10 cellular contexts compared by ENCODE assay signal in genomic region chr7:83947260-83947659, GRCh38.
DNase-seq lines count a peak whose midpoint lies in the region; ATAC-seq and TF ChIP-seq lines count a peak whose summit lies in the region.
"Had no signal": no experiment of that assay in that cellular context is flagged by ENCODE, and none has a peak within 500 bp of the region (broad histone marks: within the 10 kb centered on the region; RNA-seq: fewer than 3 reads in every experiment).

No MANE protein-coding gene starts in this region.

- DNase-seq in MCF 10A (ENCODE audit: unreplicated experiment) (peak; percentile 33), breast epithelium (ENCODE audit: low spot score in 2 of 2) (no peak), OCI-LY7 (ENCODE audit: low spot score) (peak; percentile 24), glomerular visceral epithelial cell (ENCODE audit: extremely low spot score) (peak; percentile 2), NCI-H2029 treated with DMSO at 0.1 percent for 48 hours (lab: John Stamatoyannopoulos, UW) (no peak), NCI-H187 (lab: John Stamatoyannopoulos, UW) (no peak), activated T-cell treated with anti-CD3 and anti-CD28 coated beads for 4 hours (no peak)

- intact Hi-C loops in MCF 10A (cut with micrococcal nuclease) (no loop called here), breast epithelium (cut with DNase I; ENCODE audit: low total_unique reads) (no loop called here), OCI-LY7 (cut with micrococcal nuclease; ENCODE audit: unreplicated experiment) (no loop called here)

- H3K4me3 ChIP-seq in breast epithelium (no peak overlapping the region), OCI-LY7 (ENCODE audit: low read depth, low read length, poor library complexity, severe bottlenecking) (no peak overlapping the region)
- H3K4me3 ChIP-seq: skin epidermis had no signal

- no peaks in the 10 kb centered on the region for H3K79me2 ChIP-seq in OCI-LY7 (ENCODE audit: insufficient read depth, low read depth, low read length)

- TF ChIP-seq CTCF in MCF 10A (IDR thresholded peaks at IDR 0.05; ENCODE audit: unreplicated experiment) (peak; percentile 27), breast epithelium (IDR thresholded peaks at IDR 0.05) (no peak), OCI-LY7 (conservative IDR thresholded peaks at IDR 0.05; ENCODE audit: low read length) (peak; percentile 77)

- no peak overlapping the region for H3K27ac Mint-ChIP-seq in MCF 10A (ENCODE audit: low read depth, unreplicated experiment)
- H3K27ac Mint-ChIP-seq: activated naive CD4-positive, alpha-beta T cell treated with anti-CD3 and anti-CD28 coated beads, Interleukin-2, amount 50 U/mL, for 24 hours had no signal

- no peaks in the 10 kb centered on the region for H3K9me2 ChIP-seq in OCI-LY7 (ENCODE audit: insufficient read depth, low read length)

- peak; percentile 88 for ATAC-seq in HG03064 (IDR thresholded peaks at IDR 0.05; ENCODE audit: low read depth, unreplicated experiment)

- CTCF ChIA-PET in MCF 10A (lab: Yijun Ruan, JAX), result interaction anchor here (0.6 to 6.1 kb wide), 3 partner anchors 10 to 695 kb away, joined by 4 to 92 read pairs (median 9); no protein-coding TSS in a partner anchor
- CTCF ChIA-PET in OCI-LY7 (lab: Charles Lee; ENCODE audit: unreplicated experiment), result interaction anchor here (0.7 to 0.9 kb wide), 2 partner anchors 11 to 27 kb away, joined by 3 to 4 read pairs; no protein-coding TSS in a partner anchor

- BruUV-seq in MCF 10A (replicated peaks; lab: Mats Ljungman, UMichigan), result no TSS peak
- no TSS peak for BruUV-seq in OCI-LY7 (replicated peaks; lab: Mats Ljungman, UMichigan)

- no peak overlapping the region for H3K27ac ChIP-seq in breast epithelium
- no peak overlapping the region for H3K27ac ChIP-seq in OCI-LY7 (ENCODE audit: low read depth, low read length, poor library complexity, severe bottlenecking)
- H3K27ac ChIP-seq: skin epidermis had no signal

- H3K4me3 Mint-ChIP-seq in MCF 10A (ENCODE audit: unreplicated experiment), result no peak overlapping the region
- H3K4me3 Mint-ChIP-seq: activated naive CD4-positive, alpha-beta T cell treated with anti-CD3 and anti-CD28 coated beads, Interleukin-2, amount 50 U/mL, for 24 hours had no signal

- H3K36me3 ChIP-seq in breast epithelium (no peaks in the 10 kb centered on the region), OCI-LY7 (ENCODE audit: insufficient read depth, low read length) (no peaks in the 10 kb centered on the region)

- H3K36me3 Mint-ChIP-seq in MCF 10A (ENCODE audit: insufficient read depth, unreplicated experiment), result no peaks in the 10 kb centered on the region
- H3K36me3 Mint-ChIP-seq: activated naive CD4-positive, alpha-beta T cell treated with anti-CD3 and anti-CD28 coated beads, Interleukin-2, amount 50 U/mL, for 24 hours had no signal

- H3K27me3 Mint-ChIP-seq in MCF 10A (ENCODE audit: insufficient read depth, unreplicated experiment), result no peaks in the 10 kb centered on the region
- H3K27me3 Mint-ChIP-seq: activated naive CD4-positive, alpha-beta T cell treated with anti-CD3 and anti-CD28 coated beads, Interleukin-2, amount 50 U/mL, for 24 hours had no signal

- H3K4me1 ChIP-seq in breast epithelium (no peaks in the 10 kb centered on the region), OCI-LY7 (ENCODE audit: insufficient read depth, low read length, poor library complexity, severe bottlenecking) (no peaks in the 10 kb centered on the region)

- no peaks in the 10 kb centered on the region for H3K9me3 Mint-ChIP-seq in MCF 10A (ENCODE audit: unreplicated experiment)
- H3K9me3 Mint-ChIP-seq: activated naive CD4-positive, alpha-beta T cell treated with anti-CD3 and anti-CD28 coated beads, Interleukin-2, amount 50 U/mL, for 24 hours had no signal

- POLR2A ChIA-PET in MCF 10A (lab: Yijun Ruan, JAX), result no interaction called here
- POLR2A ChIA-PET in OCI-LY7 (lab: Charles Lee), result interaction anchor here (0.6 kb wide), 1 partner anchor 127 kb away, joined by 3 read pairs; no protein-coding TSS in a partner anchor

- H2AFZ ChIP-seq in OCI-LY7 (ENCODE audit: low read length), result no peak overlapping the region

- H3K9me3 ChIP-seq in breast epithelium (no peaks in the 10 kb centered on the region), OCI-LY7 (ENCODE audit: low read length) (no peaks in the 10 kb centered on the region)

- no peaks in the 10 kb centered on the region for H3K27me3 ChIP-seq in breast epithelium

- H4K20me1 ChIP-seq in OCI-LY7 (ENCODE audit: insufficient read depth, low read length), result no peaks in the 10 kb centered on the region

- H3K4me1 Mint-ChIP-seq in MCF 10A (ENCODE audit: insufficient read depth, unreplicated experiment), result no peaks in the 10 kb centered on the region
- H3K4me1 Mint-ChIP-seq: activated naive CD4-positive, alpha-beta T cell treated with anti-CD3 and anti-CD28 coated beads, Interleukin-2, amount 50 U/mL, for 24 hours had no signal

- no peak for TF ChIP-seq POLR2A in breast epithelium (IDR thresholded peaks at IDR 0.05)

- no peak overlapping the region for H3K4me2 ChIP-seq in OCI-LY7 (ENCODE audit: low read length)

Comparison
In these comparisons a context has a peak if more than half of its experiments do, and no peak if none do; other contexts are left out.
1. DNase-seq: peak in MCF 10A (single experiment), OCI-LY7 (single experiment) and glomerular visceral epithelial cell (single experiment); none in breast epithelium (0 of 2), NCI-H2029 treated with DMSO at 0.1 percent for 48 hours (single experiment), NCI-H187 (0 of 2) and activated T-cell treated with anti-CD3 and anti-CD28 coated beads for 4 hours (single experiment).
2. CTCF ChIP-seq: peak in MCF 10A (single experiment) and OCI-LY7 (single experiment); none in breast epithelium (0 of 3).